ENCODE assay signal across 18 cellular contexts in the genomic region with DNA sequence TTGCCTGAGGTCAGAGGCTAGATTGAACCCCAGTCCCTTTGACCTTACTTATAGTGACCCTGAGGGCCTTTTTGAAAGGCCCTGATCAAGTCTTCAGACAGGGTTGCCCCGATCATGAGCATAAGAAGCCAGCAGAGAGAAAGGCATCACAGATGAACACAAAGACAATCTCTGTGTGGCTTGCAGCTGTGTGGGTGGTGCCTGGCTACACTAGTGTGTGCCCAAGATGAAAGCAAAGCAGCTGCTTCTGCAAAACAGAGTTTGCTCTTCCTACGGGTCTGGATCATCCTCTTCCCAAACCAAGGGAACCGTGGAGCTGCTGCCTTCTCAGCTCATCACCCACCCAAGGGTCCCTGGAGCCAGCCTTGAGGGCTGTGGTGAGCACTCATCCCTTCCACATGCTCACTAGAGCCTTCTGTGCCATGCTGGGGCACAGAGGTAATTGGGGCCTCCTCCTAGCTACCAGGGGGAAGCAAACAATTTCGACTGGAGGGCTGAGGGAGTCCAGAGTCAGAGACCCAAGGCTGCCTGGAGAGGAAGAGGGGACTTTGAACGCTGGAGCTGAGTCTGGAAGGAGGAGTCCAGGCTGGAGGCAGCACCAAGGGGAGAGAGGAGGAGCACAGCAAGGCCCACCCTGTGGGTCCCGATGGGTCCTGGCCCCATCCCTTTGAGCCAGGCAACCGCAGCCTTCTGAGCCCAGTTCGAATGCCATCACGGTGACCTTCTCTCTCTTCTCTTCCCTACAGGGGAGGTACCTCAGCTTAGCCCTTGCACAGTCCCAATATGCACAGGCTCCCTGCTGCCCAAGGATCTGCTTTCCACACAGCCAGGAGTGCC.
DNase-seq lines count a peak whose midpoint lies in the region; ATAC-seq lines count a peak whose summit lies in the region.
"Had no signal": no experiment of that assay in that cellular context is flagged by ENCODE, and none has a peak within 500 bp of the region (broad histone marks: within the 10 kb centered on the region; RNA-seq: fewer than 3 reads in every experiment).

No MANE protein-coding gene starts in this region.

- ATAC-seq in HG02870 (IDR thresholded peaks at IDR 0.05; ENCODE audit: unreplicated experiment), result no peak
- no peak for ATAC-seq in GM18502 (IDR thresholded peaks at IDR 0.05; ENCODE audit: poor library complexity, unreplicated experiment)
- ATAC-seq: left lung had no signal

- DNase-seq in Ammon's horn (ENCODE audit: low spot score) (peak; percentile 92), islet precursor cell (peak; percentile 46), pons (ENCODE audit: low spot score) (peak; percentile 95), activated gamma-delta T cell (lab: John Stamatoyannopoulos, UW) (no peak), NCI-H2029 (lab: John Stamatoyannopoulos, UW) (no peak)
- DNase-seq: activated CD4-positive, alpha-beta T cell treated with anti-CD3 and anti-CD28 coated beads for 48 hours; left lung; NCI-H1048; NCI-H1694 treated with DMSO at 0.1 percent for 48 hours; nephron progenitor cell; SK-N-SH had no signal

- peak overlapping the region; percentile 100 for H3K27ac ChIP-seq in angular gyrus (ENCODE audit: low read depth, low read length)
- H3K27ac ChIP-seq: BLaER1, HL-60, left lung, prostate gland, VCaP had no signal

Comparison
In these comparisons a context has a peak if more than half of its experiments do, and no peak if none do; other contexts are left out.
1. DNase-seq: peak in Ammon's horn (single experiment), islet precursor cell (single experiment) and pons (single experiment); none in activated gamma-delta T cell (single experiment) and NCI-H2029 (single experiment).